In genomic region chr9:76401580-76402354, GRCh38 we compare ENCODE assay signal across 1 cellular context.
TF ChIP-seq lines count a peak whose summit lies in the region.

No MANE protein-coding gene starts in this region.

TF ChIP-seq in HepG2, 621 proteins besides CTCF, POLR2A, EP300 and RAD21 (continued from another document and continues in another):
- TF ChIP-seq ZBED4 (CRISPR knock-in tag; IDR thresholded peaks at IDR 0.05; ENCODE audit: borderline replicate concordance): no peak
- no peak for TF ChIP-seq SOX13 (IDR thresholded peaks at IDR 0.05)
- TF ChIP-seq SOX13 (CRISPR knock-in tag; conservative IDR thresholded peaks at IDR 0.05 in 1 of 2, IDR thresholded peaks at IDR 0.05 in 1 of 2): peak in 1 of 2 experiments; percentile 78; a peak in 2 of 4 replicates
- no peak for TF ChIP-seq PRDM4 (CRISPR knock-in tag; IDR thresholded peaks at IDR 0.05; ENCODE audit: borderline replicate concordance)
- TF ChIP-seq ZNF557 (CRISPR knock-in tag; IDR thresholded peaks at IDR 0.05): no peak
- TF ChIP-seq MXD1 (CRISPR knock-in tag; IDR thresholded peaks at IDR 0.05): no peak
- TF ChIP-seq HNF4G (IDR thresholded peaks at IDR 0.05; ENCODE audit: borderline replicate concordance, low read depth, low read length): peak; percentile 54; the same call in 1 of the 2 replicates
- peak; percentile 52; the same call in 1 of the 2 replicates for TF ChIP-seq HNF4G (CRISPR knock-in tag; IDR thresholded peaks at IDR 0.05; ENCODE audit: borderline replicate concordance, low read depth)
- TF ChIP-seq NCOA2 (CRISPR knock-in tag; IDR thresholded peaks at IDR 0.05): peak; percentile 60
- TF ChIP-seq MIXL1 (CRISPR knock-in tag; IDR thresholded peaks at IDR 0.05): 0 out of 2 replicates have a peak, but pooled peaks have one; percentile 30
- TF ChIP-seq HNRNPUL1 (IDR thresholded peaks at IDR 0.05; ENCODE audit: low read depth, low read length): no peak
- TF ChIP-seq KAT7 (CRISPR knock-in tag; IDR thresholded peaks at IDR 0.05; ENCODE audit: borderline replicate concordance): no peak
- no peak for TF ChIP-seq ZNF441 (CRISPR knock-in tag; IDR thresholded peaks at IDR 0.05; ENCODE audit: borderline replicate concordance)
- TF ChIP-seq CERS6 (CRISPR knock-in tag; IDR thresholded peaks at IDR 0.05): no peak
- peak; percentile 56; the same call in 1 of the 2 replicates for TF ChIP-seq ZNF710 (CRISPR knock-in tag; IDR thresholded peaks at IDR 0.05; ENCODE audit: borderline replicate concordance)
- no peak for TF ChIP-seq ZNF382 (CRISPR knock-in tag; IDR thresholded peaks at IDR 0.05; ENCODE audit: borderline replicate concordance)
- TF ChIP-seq ZNF318 (CRISPR knock-in tag; IDR thresholded peaks at IDR 0.05): no peak
- no peak for TF ChIP-seq HOXA9 (CRISPR knock-in tag; IDR thresholded peaks at IDR 0.05; ENCODE audit: borderline replicate concordance)
- no peak for TF ChIP-seq SMARCC2 (IDR thresholded peaks at IDR 0.05)
- TF ChIP-seq PPARG (CRISPR knock-in tag; conservative IDR thresholded peaks at IDR 0.05): peak; percentile 31; the same call in 1 of the 2 replicates
- TF ChIP-seq KAT2B (IDR thresholded peaks at IDR 0.05; ENCODE audit: borderline replicate concordance, low read depth, low read length): no peak
- no peak for TF ChIP-seq ZNF225 (CRISPR knock-in tag; IDR thresholded peaks at IDR 0.05)
- no peak for TF ChIP-seq ZNF430 (CRISPR knock-in tag; IDR thresholded peaks at IDR 0.05)
- TF ChIP-seq HNF1A (IDR thresholded peaks at IDR 0.05; ENCODE audit: low read depth): no peak
- TF ChIP-seq HNF1A (CRISPR knock-in tag; IDR thresholded peaks at IDR 0.05; ENCODE audit: borderline replicate concordance): no peak
- TF ChIP-seq CHD4 (IDR thresholded peaks at IDR 0.05; ENCODE audit: borderline replicate concordance, low read length): no peak
